In the genomic region with DNA sequence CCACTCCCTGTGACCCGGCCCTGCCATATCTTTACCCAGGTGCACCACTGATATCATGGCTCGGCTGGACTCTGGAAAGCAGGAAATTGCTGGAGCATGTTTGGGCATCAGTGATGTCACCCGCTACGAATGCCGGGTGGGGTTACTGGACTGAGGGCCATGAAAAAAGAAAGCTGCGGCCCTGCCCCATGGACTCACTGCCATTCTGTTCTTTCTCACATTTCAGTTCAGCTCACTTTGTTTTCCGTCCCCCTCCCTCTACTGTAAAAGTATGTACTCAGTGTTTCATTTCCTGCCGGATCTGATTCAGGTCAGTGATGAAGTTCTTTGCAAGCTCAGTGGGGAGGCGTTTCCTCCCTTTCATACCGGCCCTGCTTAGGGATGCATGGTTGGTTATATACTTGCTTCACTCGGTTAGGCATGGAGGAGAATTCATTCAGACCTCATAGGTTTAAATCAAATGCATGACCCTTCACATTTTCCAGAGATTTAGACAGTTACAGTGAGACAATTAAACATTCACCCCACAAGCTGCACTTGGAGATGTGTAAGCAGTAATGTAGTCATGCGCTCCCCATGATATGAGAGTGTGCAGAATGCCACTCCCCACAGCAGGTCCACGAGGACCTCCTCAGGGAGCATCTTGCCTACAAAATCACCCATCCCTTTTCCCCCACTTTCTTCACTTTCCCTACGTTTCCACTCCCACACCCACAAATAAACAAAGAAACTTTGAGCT, we compare ENCODE assay signal across 1 cellular context.
TF ChIP-seq lines count a peak whose summit lies in the region.

No MANE protein-coding gene starts in this region.

TF ChIP-seq in GM12878, 131 proteins besides CTCF, POLR2A, EP300 and RAD21:
- TF ChIP-seq ETV6 (conservative IDR thresholded peaks at IDR 0.05 in 1 of 2, IDR thresholded peaks at IDR 0.05 in 1 of 2; ENCODE audit: borderline replicate concordance in 1 of 2, low read depth in 1 of 2), result 0 out of 4 replicates have a peak, but pooled peaks of 1 of the 2 experiments have one; percentile 34
- 0 out of 2 replicates have a peak, but pooled peaks have one; percentile 5 for TF ChIP-seq SPI1 (IDR thresholded peaks at IDR 0.05; ENCODE audit: borderline replicate concordance, insufficient read depth, low read depth, low read length)
